15 cellular contexts compared by ENCODE assay signal in genomic region chr10:61304751-61305150, GRCh38.
"Had no signal": no experiment of that assay in that cellular context is flagged by ENCODE, and none has a peak within 500 bp of the region (broad histone marks: within the 10 kb centered on the region; RNA-seq: fewer than 3 reads in every experiment).

No MANE protein-coding gene starts in this region.

- H3K36me3 Mint-ChIP-seq: activated naive CD4-positive, alpha-beta T cell treated with anti-CD3 and anti-CD28 coated beads, Interleukin-2, amount 50 U/mL, for 24 hours; stimulated activated memory B cell treated with anti-CD40 and anti-IgM and Interleukin-4, amounts not matched to agents 10 μg/mL and 1 μg/mL and 100 μg/mL, for 72 hours; WTC11 had no signal

- H3K4me3 Mint-ChIP-seq: activated CD4-positive, alpha-beta memory T cell treated with anti-CD3 and anti-CD28 coated beads, Interleukin-2, amount 10 ng/mL, durations not matched to agents 7 days and 5 days; activated naive CD4-positive, alpha-beta T cell treated with anti-CD3 and anti-CD28 coated beads, Interleukin-2, amount 50 U/mL, for 24 hours; activated T-cell treated with anti-CD3 and anti-CD28 coated beads, Interleukin-2, amount 50 U/mL, for 4 hours; neural crest cell; stimulated activated memory B cell treated with anti-CD40 and anti-IgM and Interleukin-4, amounts not matched to agents 10 μg/mL and 1 μg/mL and 100 μg/mL, for 72 hours; WTC11 had no signal

- H3K27ac Mint-ChIP-seq: activated CD4-positive, alpha-beta memory T cell treated with anti-CD3 and anti-CD28 coated beads, Interleukin-2, amount 10 ng/mL, durations not matched to agents 7 days and 5 days; activated naive CD4-positive, alpha-beta T cell treated with anti-CD3 and anti-CD28 coated beads, Interleukin-2, amount 50 U/mL, for 24 hours; stimulated activated memory B cell treated with anti-CD40 and anti-IgM and Interleukin-4, amounts not matched to agents 10 μg/mL and 1 μg/mL and 100 μg/mL, for 72 hours; WTC11 had no signal

- H3K4me3 ChIP-seq: ovary, thyroid gland had no signal

- H3K27ac ChIP-seq: ovary, thyroid gland had no signal

- ATAC-seq: activated T-cell treated with anti-CD3 and anti-CD28 coated beads, Interleukin-2, amount 50 U/mL, for 4 hours; sciatic nerve; stimulated activated memory B cell treated with anti-CD40 and anti-IgM and Interleukin-4, amounts not matched to agents 10 μg/mL and 1 μg/mL and 100 μg/mL, for 72 hours; WTC11 had no signal

- H3K9me3 Mint-ChIP-seq: activated CD4-positive, alpha-beta memory T cell treated with anti-CD3 and anti-CD28 coated beads, Interleukin-2, amount 10 ng/mL, durations not matched to agents 7 days and 5 days; activated naive CD4-positive, alpha-beta T cell treated with anti-CD3 and anti-CD28 coated beads, Interleukin-2, amount 50 U/mL, for 24 hours; activated T-cell treated with anti-CD3 and anti-CD28 coated beads, Interleukin-2, amount 50 U/mL, for 4 hours; neural crest cell; stimulated activated memory B cell treated with anti-CD40 and anti-IgM and Interleukin-4, amounts not matched to agents 10 μg/mL and 1 μg/mL and 100 μg/mL, for 72 hours; WTC11 had no signal

- DNase-seq: activated CD4-positive, alpha-beta memory T cell treated with anti-CD3 and anti-CD28 coated beads, Interleukin-2, amount 10 ng/mL, durations not matched to agents 7 days and 5 days; activated CD4-positive, alpha-beta T cell treated with anti-CD3 and anti-CD28 coated beads for 4 hours; activated effector memory CD4-positive, alpha-beta T cell treated with Interleukin-2 at 50 U/mL for 16 hours; activated T-cell treated with anti-CD3 and anti-CD28 coated beads, Interleukin-2, amount 50 U/mL, for 4 hours; amygdala; foreskin melanocyte; kidney glomerular epithelial cell; ovary; T-helper 2 cell; thyroid gland had no signal

- H3K27me3 Mint-ChIP-seq: activated naive CD4-positive, alpha-beta T cell treated with anti-CD3 and anti-CD28 coated beads, Interleukin-2, amount 50 U/mL, for 24 hours; stimulated activated memory B cell treated with anti-CD40 and anti-IgM and Interleukin-4, amounts not matched to agents 10 μg/mL and 1 μg/mL and 100 μg/mL, for 72 hours had no signal

- H3K9me3 ChIP-seq: ovary, thyroid gland had no signal

- H3K36me3 ChIP-seq: ovary, thyroid gland had no signal

- H3K4me1 Mint-ChIP-seq: activated CD4-positive, alpha-beta memory T cell treated with anti-CD3 and anti-CD28 coated beads, Interleukin-2, amount 10 ng/mL, durations not matched to agents 7 days and 5 days; activated naive CD4-positive, alpha-beta T cell treated with anti-CD3 and anti-CD28 coated beads, Interleukin-2, amount 50 U/mL, for 24 hours; stimulated activated memory B cell treated with anti-CD40 and anti-IgM and Interleukin-4, amounts not matched to agents 10 μg/mL and 1 μg/mL and 100 μg/mL, for 72 hours; WTC11 had no signal

- H3K4me1 ChIP-seq: thyroid gland had no signal

- H3K27me3 ChIP-seq: ovary, thyroid gland had no signal
